In the genomic region with DNA sequence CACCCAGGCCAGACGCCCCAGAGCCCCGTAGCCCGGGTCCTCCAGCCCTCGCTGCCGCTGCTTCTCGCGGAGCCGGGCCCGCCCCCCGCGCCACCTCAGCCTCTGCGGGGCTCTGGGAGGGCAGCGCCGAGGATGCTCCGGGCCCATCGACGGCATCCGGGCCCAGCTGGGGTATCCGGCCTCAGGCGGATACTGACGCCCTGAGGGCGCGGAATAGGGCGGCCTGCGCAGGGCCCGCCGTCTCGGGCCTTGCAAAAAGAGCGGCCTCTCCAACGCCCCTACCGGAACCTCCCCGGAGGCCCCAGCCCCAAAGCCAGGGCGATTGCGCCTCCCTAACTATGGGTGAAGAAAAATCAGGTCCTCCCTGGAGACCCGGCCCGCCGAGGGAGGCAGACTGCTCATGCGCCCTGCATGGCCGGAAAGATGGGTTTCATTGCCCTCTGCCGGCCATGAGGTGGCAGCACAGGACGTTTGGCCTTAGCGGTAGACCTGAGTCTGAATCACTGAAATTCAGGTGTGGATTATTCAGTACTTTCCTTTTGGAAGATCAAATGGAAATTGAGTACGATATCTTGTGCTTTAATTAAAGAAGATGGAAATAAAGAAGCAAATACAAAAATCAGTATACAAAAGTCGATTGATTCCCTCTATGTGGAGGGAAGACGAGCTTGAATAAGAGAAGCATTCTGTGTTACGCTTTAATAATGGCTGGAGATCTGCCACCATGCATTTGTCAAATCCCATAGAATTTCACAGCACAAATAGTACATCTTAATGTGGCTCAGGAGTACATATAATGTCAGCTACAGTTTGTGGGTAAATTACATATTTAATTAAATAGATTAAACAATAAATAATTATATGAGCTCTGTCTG, we compare ENCODE assay signal across 1 cellular context.
TF ChIP-seq lines count a peak whose summit lies in the region.

No MANE protein-coding gene starts in this region.

TF ChIP-seq in GM12878, 131 proteins besides CTCF, POLR2A, EP300 and RAD21:
- TF ChIP-seq, protein P1, sequence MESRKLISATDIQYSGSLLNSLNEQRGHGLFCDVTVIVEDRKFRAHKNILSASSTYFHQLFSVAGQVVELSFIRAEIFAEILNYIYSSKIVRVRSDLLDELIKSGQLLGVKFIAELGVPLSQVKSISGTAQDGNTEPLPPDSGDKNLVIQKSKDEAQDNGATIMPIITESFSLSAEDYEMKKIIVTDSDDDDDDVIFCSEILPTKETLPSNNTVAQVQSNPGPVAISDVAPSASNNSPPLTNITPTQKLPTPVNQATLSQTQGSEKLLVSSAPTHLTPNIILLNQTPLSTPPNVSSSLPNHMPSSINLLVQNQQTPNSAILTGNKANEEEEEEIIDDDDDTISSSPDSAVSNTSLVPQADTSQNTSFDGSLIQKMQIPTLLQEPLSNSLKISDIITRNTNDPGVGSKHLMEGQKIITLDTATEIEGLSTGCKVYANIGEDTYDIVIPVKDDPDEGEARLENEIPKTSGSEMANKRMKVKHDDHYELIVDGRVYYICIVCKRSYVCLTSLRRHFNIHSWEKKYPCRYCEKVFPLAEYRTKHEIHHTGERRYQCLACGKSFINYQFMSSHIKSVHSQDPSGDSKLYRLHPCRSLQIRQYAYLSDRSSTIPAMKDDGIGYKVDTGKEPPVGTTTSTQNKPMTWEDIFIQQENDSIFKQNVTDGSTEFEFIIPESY (IDR thresholded peaks at IDR 0.05) = 0 out of 2 replicates have a peak, but pooled peaks have one; percentile 55
- TF ChIP-seq YY1 (IDR thresholded peaks at IDR 0.05; ENCODE audit: low read depth, low read length) (peak; percentile 43; the same call in 1 of the 2 replicates), SMARCA5 (IDR thresholded peaks at IDR 0.05) (0 out of 2 replicates have a peak, but pooled peaks have one; percentile 18), SMC3 (IDR thresholded peaks at IDR 0.05; ENCODE audit: borderline replicate concordance, low read length) (peak; percentile 43; the same call in 1 of the 2 replicates)
